Comparison of ENCODE assay signal across 20 cellular contexts in the genomic region with DNA sequence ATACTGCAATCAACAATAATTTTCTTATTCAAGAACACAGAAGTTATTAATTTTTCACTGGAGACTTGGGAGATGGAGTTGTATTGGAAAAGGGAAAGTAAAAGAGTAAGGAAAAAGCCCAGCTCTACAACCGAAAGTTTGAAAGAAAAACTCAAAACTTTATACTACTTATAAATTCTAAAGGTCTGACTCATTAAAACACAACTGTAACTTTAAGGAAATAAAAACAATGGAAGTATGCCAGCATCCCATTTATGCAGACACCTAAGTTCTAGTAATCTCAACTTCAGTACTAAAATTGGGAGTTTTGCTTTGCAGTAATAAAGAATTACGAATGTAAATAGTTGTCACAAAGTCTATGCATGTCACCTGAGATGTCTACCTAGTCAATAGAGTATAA.
DNase-seq lines count a peak whose midpoint lies in the region; ATAC-seq and TF ChIP-seq lines count a peak whose summit lies in the region.
"Had no signal": no experiment of that assay in that cellular context is flagged by ENCODE, and none has a peak within 500 bp of the region (broad histone marks: within the 10 kb centered on the region; RNA-seq: fewer than 3 reads in every experiment).

No MANE protein-coding gene starts in this region.

- H3K9ac ChIP-seq in fibroblast of lung (ENCODE audit: insufficient read depth, low read length), result no peak overlapping the region
- H3K9ac ChIP-seq: neural progenitor cell had no signal

- no peaks in the 10 kb centered on the region for H3K36me3 ChIP-seq in fibroblast of lung (ENCODE audit: control insufficient read depth, insufficient read depth, low read length)
- peaks cover 93% of the 10 kb centered on the region for H3K36me3 ChIP-seq in MG63

- no peaks in the 10 kb centered on the region for H3K79me2 ChIP-seq in fibroblast of lung (ENCODE audit: control insufficient read depth, insufficient read depth, low read length)

- POLR2A ChIA-PET in T-cell (lab: Charles Lee), result no interaction called here

- H3K4me3 ChIP-seq in fibroblast of lung (replicated peaks in 1 of 4; ENCODE audit: control extremely low read depth in 1 of 4, insufficient read depth in 1 of 4, low read depth in 3 of 4, low read length in 4 of 4) (no peak overlapping the region), MG63 (no peak overlapping the region)
- H3K4me3 ChIP-seq: cardiac muscle cell, neural progenitor cell had no signal

- no peak overlapping the region for H3K4me2 ChIP-seq in fibroblast of lung (ENCODE audit: extremely low read depth, insufficient read depth, low read length)
- H3K4me2 ChIP-seq: neural progenitor cell had no signal

- peak; percentile 69 for DNase-seq in EH (ENCODE audit: low read depth)
- peak; percentile 35 for DNase-seq in amniotic epithelial cell (ENCODE audit: low read depth)
- DNase-seq in fibroblast of lung (ENCODE audit: low read depth in 2 of 2), result peak; percentile 65 to 66
- DNase-seq in pulmonary artery endothelial cell (ENCODE audit: low read depth, low spot score), result peak; percentile 27
- no peak for DNase-seq in T-cell
- no peak for DNase-seq in MG63
- DNase-seq: activated CD4-positive, alpha-beta T cell treated with anti-CD3 and anti-CD28 coated beads, Interleukin-2, amount 10 ng/mL, durations not matched to agents 7 days and 5 days; activated naive CD4-positive, alpha-beta T cell treated with Interleukin-2 at 50 U/mL for 16 hours; BE2C; effector memory CD8-positive, alpha-beta T cell; NCI-H1092 treated with DMSO at 0.1 percent for 48 hours; NCI-H774; stimulated activated CD4-positive, alpha-beta T cell treated with anti-CD3 and anti-CD28 coated beads, Interleukin-4, amount 100 ng/mL, for 24 hours; stimulated activated CD8-positive, alpha-beta memory T cell treated with anti-CD3 and anti-CD28 coated beads, Interleukin-4, amount 100 ng/mL, for 48 hours had no signal

- H3K9me3 ChIP-seq in fibroblast of lung (ENCODE audit: control insufficient read depth, insufficient read depth, low read depth, low read length) (no peaks in the 10 kb centered on the region), MG63 (peaks cover 9% of the 10 kb centered on the region; the same call in 1 of the 2 replicates)
- H3K9me3 ChIP-seq: BE2C had no signal

- peaks cover 6 to 27% (median 7%) of the 10 kb centered on the region in 3 donors for H3K9me3 Mint-ChIP-seq in T-cell
- H3K9me3 Mint-ChIP-seq: effector memory CD8-positive, alpha-beta T cell had no signal

- no peaks in the 10 kb centered on the region for H3K4me1 ChIP-seq in fibroblast of lung (ENCODE audit: control insufficient read depth, extremely low read depth, insufficient read depth, low read length)
- H3K4me1 ChIP-seq: BE2C, neural progenitor cell had no signal

- H3K36me3 Mint-ChIP-seq in T-cell, result peaks cover 81% of the 10 kb centered on the region

- no peak overlapping the region for H3K27ac ChIP-seq in fibroblast of lung (ENCODE audit: insufficient read depth, low read length)
- H3K27ac ChIP-seq: cardiac muscle cell, neural progenitor cell had no signal

- H4K20me1 ChIP-seq in fibroblast of lung (ENCODE audit: control insufficient read depth, extremely low read depth, insufficient read depth, low read length), result no peaks in the 10 kb centered on the region

- no peaks in the 10 kb centered on the region for H3K27me3 Mint-ChIP-seq in T-cell
- H3K27me3 Mint-ChIP-seq: activated CD4-positive, alpha-beta T cell treated with anti-CD3 and anti-CD28 coated beads, Interleukin-2, amount 10 ng/mL, durations not matched to agents 7 days and 5 days; effector memory CD8-positive, alpha-beta T cell had no signal

- no peaks in the 10 kb centered on the region for H3K4me1 Mint-ChIP-seq in T-cell
- H3K4me1 Mint-ChIP-seq: activated CD4-positive, alpha-beta T cell treated with anti-CD3 and anti-CD28 coated beads, Interleukin-2, amount 10 ng/mL, durations not matched to agents 7 days and 5 days; neural progenitor cell had no signal

- H3K27ac Mint-ChIP-seq in T-cell, result no peak overlapping the region
- H3K27ac Mint-ChIP-seq: activated CD4-positive, alpha-beta T cell treated with anti-CD3 and anti-CD28 coated beads, Interleukin-2, amount 10 ng/mL, durations not matched to agents 7 days and 5 days; neural progenitor cell had no signal

- H3K4me3 Mint-ChIP-seq in T-cell, result no peak overlapping the region
- H3K4me3 Mint-ChIP-seq: activated CD4-positive, alpha-beta T cell treated with anti-CD3 and anti-CD28 coated beads, Interleukin-2, amount 10 ng/mL, durations not matched to agents 7 days and 5 days; effector memory CD8-positive, alpha-beta T cell; neural progenitor cell had no signal

- ATAC-seq in GM21737 (IDR thresholded peaks at IDR 0.05; ENCODE audit: unreplicated experiment), result no peak
- no peak for ATAC-seq in T-cell (replicated peaks in 1 of 4)
- no peak for ATAC-seq in GM21515 (IDR thresholded peaks at IDR 0.05; ENCODE audit: unreplicated experiment)
- ATAC-seq: effector memory CD8-positive, alpha-beta T cell; Panc1; sciatic nerve had no signal

- H2AFZ ChIP-seq in fibroblast of lung (ENCODE audit: low read length), result no peak overlapping the region
- H2AFZ ChIP-seq: neural progenitor cell had no signal

- no peak for TF ChIP-seq CTCF in fibroblast of lung (conservative IDR thresholded peaks at IDR 0.05 in 1 of 2, IDR thresholded peaks at IDR 0.05 in 1 of 2; ENCODE audit: low read depth in 1 of 2, low read length in 2 of 2)

- no peaks in the 10 kb centered on the region for H3K27me3 ChIP-seq in fibroblast of lung (ENCODE audit: control insufficient read depth, insufficient read depth, low read length)
- H3K27me3 ChIP-seq in MG63, result no peaks in the 10 kb centered on the region
- H3K27me3 ChIP-seq: BE2C, cardiac muscle cell, neural progenitor cell had no signal

- CTCF ChIA-PET in T-cell (lab: Charles Lee), result interaction anchor here (1.1 kb wide), 2 partner anchors 9 to 11 kb away, joined by 3 read pairs; no protein-coding TSS in a partner anchor

Comparison
In these comparisons a context has a peak if more than half of its experiments do, and no peak if none do; other contexts are left out.
1. DNase-seq: peak in EH (single experiment), amniotic epithelial cell (single experiment), fibroblast of lung (2 of 2) and pulmonary artery endothelial cell (single experiment); none in T-cell (0 of 34) and MG63 (single experiment).